ENCODE assay signal across 8 cellular contexts in the genomic region with DNA sequence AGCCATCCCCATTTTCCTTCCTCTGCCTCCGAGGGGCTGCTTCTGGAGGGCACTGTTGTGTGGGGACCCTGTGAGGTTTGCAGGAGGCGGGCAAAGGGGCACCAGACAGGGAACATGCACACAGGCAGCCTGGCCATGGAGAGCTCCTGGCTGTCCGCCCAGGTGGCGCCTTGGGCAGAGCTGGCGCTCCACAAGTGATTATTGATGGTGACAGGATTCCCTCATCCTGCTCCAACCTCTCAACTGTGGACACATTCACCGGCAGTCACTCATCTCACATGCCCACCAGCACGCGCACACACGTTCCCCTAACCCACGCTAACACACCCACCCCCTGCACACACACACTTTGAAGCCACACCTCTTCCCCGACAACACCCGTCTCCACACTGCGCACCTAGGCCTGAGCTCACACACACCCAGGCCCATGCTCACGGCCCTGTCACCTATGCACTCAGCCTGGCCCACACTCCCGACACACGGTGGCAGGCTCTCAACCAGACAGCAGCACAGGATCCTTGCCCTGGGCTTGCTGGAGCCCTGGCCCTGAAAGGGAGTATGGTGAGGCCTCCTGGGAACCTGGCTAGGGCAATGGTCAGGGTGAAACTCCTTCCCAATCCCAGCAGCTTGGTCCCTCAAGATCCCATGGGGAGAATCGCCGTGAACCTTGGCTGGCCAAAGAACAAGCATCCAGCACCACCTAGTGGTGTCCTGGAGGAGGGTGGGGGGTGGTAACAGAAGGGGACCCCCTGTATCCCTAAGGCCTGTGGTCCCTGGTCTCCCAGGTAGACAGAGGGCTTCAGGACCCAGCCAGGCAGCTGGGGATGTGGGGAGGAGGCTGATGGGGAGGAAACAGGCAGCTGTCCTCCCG. TPM values are rescaled to one million over a fixed set of nuclear protein-coding genes. Genes with fewer than 3 reads are reported as not detected.
DNase-seq lines count a peak whose midpoint lies in the region; ATAC-seq and TF ChIP-seq lines count a peak whose summit lies in the region.

No MANE protein-coding gene starts in this region.

- H3K9me3 ChIP-seq in BLaER1, result no peaks in the 10 kb centered on the region
- no peaks in the 10 kb centered on the region for H3K9me3 ChIP-seq in adipocyte (ENCODE audit: control insufficient read depth, low read length)
- no peaks in the 10 kb centered on the region for H3K9me3 ChIP-seq in transverse colon

- ATAC-seq in GM19397 (IDR thresholded peaks at IDR 0.05; ENCODE audit: unreplicated experiment), result no peak

- H3K27ac ChIP-seq in BLaER1 (peak overlapping the region; percentile 34), transverse colon (peak overlapping the region; percentile 18 to 67 (median 44))

- DNase-seq in HuH-7 (ENCODE audit: low spot score) (peak; percentile 92), adipocyte (ENCODE audit: low read depth) (peak; percentile 49), iPS-NIHi11 (ENCODE audit: low spot score) (peak; percentile 85), transverse colon (peak; percentile 67), T-helper 9 cell (no peak), posterior vena cava (ENCODE audit: low spot score) (no peak)

- H3K9ac ChIP-seq in BLaER1, result 0 out of 2 replicates have a peak overlapping the region, but pooled peaks have one; percentile 38
- no peak overlapping the region for H3K9ac ChIP-seq in adipocyte (ENCODE audit: low read length)

- H3K27me3 ChIP-seq in BLaER1 (peaks cover 40% of the 10 kb centered on the region), adipocyte (replicated peaks; ENCODE audit: control insufficient read depth, insufficient read depth, low read length) (peaks cover 50% of the 10 kb centered on the region), transverse colon (peaks cover 45% of the 10 kb centered on the region)

- in situ Hi-C loops in transverse colon (cut with MboI; ENCODE audit: low pct_ligation_motif_present in 1 of 4, low pct_unique_long_range_greater_than_20kb in 1 of 4, low sequenced_read_pairs in 3 of 4), result no loop called here

- peak; percentile 54 for TF ChIP-seq POLR2A in transverse colon (IDR thresholded peaks at IDR 0.05)

- 13 to 43% methylated on average over 3 to 18 of the region's 19 CpGs for WGBS in transverse colon (ENCODE audit: low coverage in 1 of 2), 2 donors

- H3K4me1 ChIP-seq in BLaER1, result peaks cover 80% of the 10 kb centered on the region
- H3K4me1 ChIP-seq in adipocyte (ENCODE audit: control insufficient read depth, insufficient read depth, low read length), result peaks cover 15% of the 10 kb centered on the region
- H3K4me1 ChIP-seq in transverse colon, result peaks cover 24 to 56% (median 52%) of the 10 kb centered on the region in 4 donors

- peak overlapping the region; percentile 96 for H3K4me2 ChIP-seq in BLaER1

- peaks cover 6% of the 10 kb centered on the region for H4K20me1 ChIP-seq in BLaER1

- intact Hi-C loops in transverse colon (cut with DNase I; ENCODE audit: low total_unique reads), result no loop called here
- intact Hi-C loops in posterior vena cava (cut with DNase I), result no loop called here

- H3K4me3 ChIP-seq in BLaER1 (no peak overlapping the region), adipocyte (ENCODE audit: low read length) (no peak overlapping the region), transverse colon (no peak overlapping the region)

- TF ChIP-seq CTCF in transverse colon (IDR thresholded peaks at IDR 0.05), result peak; percentile 45 to 88 (median 57)

- TF ChIP-seq EP300 in transverse colon (IDR thresholded peaks at IDR 0.05; ENCODE audit: low read depth), result no peak

- no peaks in the 10 kb centered on the region for H3K36me3 ChIP-seq in BLaER1
- H3K36me3 ChIP-seq in adipocyte (ENCODE audit: control insufficient read depth, insufficient read depth, low read length, severe bottlenecking), result no peaks in the 10 kb centered on the region
- H3K36me3 ChIP-seq in transverse colon, result no peaks in the 10 kb centered on the region

RNA-seq across cellular contexts. Expression of a gene that starts 3.6 kb away (rescaled TPM):
- 10 to 100 TPM in 1 of 4 donors, 1 to 10 TPM in 2, under 1 TPM in 1; 0.80 to 48.3 (median 1.3) TPM for total RNA-seq in transverse colon
- 1 to 10 TPM in 1 of 2 donors, under 1 TPM in 1; 0.62 to 3.1 TPM for total RNA-seq in posterior vena cava

RNA-seq across cellular contexts. Expression of a gene that starts 6.7 kb away (rescaled TPM):
- total RNA-seq in transverse colon, result 1 to 10 TPM in 1 of 4 donors, under 1 TPM in 1, not detected in 2; 0.64 to 1.9 TPM
- total RNA-seq in posterior vena cava, result 1 to 10 TPM in 1 of 2 donors, under 1 TPM in 1; 0.81 to 1.0 TPM

RNA-seq across cellular contexts. Expression of a gene that starts 16.0 kb away (rescaled TPM):
- 10 to 100 TPM; 19.9 to 82.6 (median 46.2) TPM for total RNA-seq in transverse colon
- total RNA-seq in posterior vena cava, result 10 to 100 TPM; 12.0 to 12.3 TPM

RNA-seq across cellular contexts. Expression of a gene that starts 28.0 kb away (rescaled TPM):
- 100 to 1,000 TPM; 175 to 439 (median 234) TPM for total RNA-seq in transverse colon
- total RNA-seq in posterior vena cava, result 10 to 100 TPM; 33.0 to 42.8 TPM

RNA-seq across cellular contexts. Expression of a gene that starts 34.9 kb away (rescaled TPM):
- total RNA-seq in transverse colon, result 100 to 1,000 TPM in 1 of 4 donors, 10 to 100 TPM in 3; 63.5 to 193 (median 73.2) TPM
- 10 to 100 TPM; 32.8 to 35.4 TPM for total RNA-seq in posterior vena cava

Comparison
In these comparisons a context has a peak if more than half of its experiments do, and no peak if none do; other contexts are left out.
1. DNase-seq: peak in HuH-7 (single experiment), adipocyte (single experiment), iPS-NIHi11 (single experiment) and transverse colon (single experiment); none in T-helper 9 cell (single experiment) and posterior vena cava (single experiment).